ENCODE assay signal across 1 cellular context in genomic region chr10:97081621-97082235, GRCh38.
TF ChIP-seq lines count a peak whose summit lies in the region.

No MANE protein-coding gene starts in this region.

TF ChIP-seq in HepG2, 621 proteins besides CTCF, POLR2A, EP300 and RAD21 (continued from another document and continues in another):
- TF ChIP-seq THAP9 (CRISPR knock-in tag; IDR thresholded peaks at IDR 0.05; ENCODE audit: borderline replicate concordance) (0 out of 2 replicates have a peak, but pooled peaks have one; percentile 29), AGO1 (IDR thresholded peaks at IDR 0.05; ENCODE audit: low read depth, low read length, poor library complexity, severe bottlenecking) (no peak), MIER3 (CRISPR knock-in tag; IDR thresholded peaks at IDR 0.05; ENCODE audit: borderline replicate concordance) (peak; percentile 85; the same call in 1 of the 2 replicates), HBP1 (CRISPR knock-in tag; IDR thresholded peaks at IDR 0.05; ENCODE audit: low read depth) (peak; percentile 98), CCDC6 (CRISPR knock-in tag; IDR thresholded peaks at IDR 0.05) (peak; percentile 84), TSC22D2 (CRISPR knock-in tag; IDR thresholded peaks at IDR 0.05; ENCODE audit: borderline replicate concordance) (peak; percentile 99), ZNF431 (CRISPR knock-in tag; IDR thresholded peaks at IDR 0.05; ENCODE audit: borderline replicate concordance, low read depth) (peak; percentile 90), SMC3 (IDR thresholded peaks at IDR 0.05; ENCODE audit: low read length) (peak; percentile 96), HDAC1 (CRISPR knock-in tag; IDR thresholded peaks at IDR 0.05) (0 out of 2 replicates have a peak, but pooled peaks have one; percentile 17), ZNF501 (CRISPR knock-in tag; IDR thresholded peaks at IDR 0.05) (peak; percentile 68), HMG20A (CRISPR knock-in tag; IDR thresholded peaks at IDR 0.05; ENCODE audit: borderline replicate concordance) (peak; percentile 53; the same call in 1 of the 2 replicates), ZNF773 (CRISPR knock-in tag; IDR thresholded peaks at IDR 0.05; ENCODE audit: borderline replicate concordance) (peak; percentile 99), HIVEP1 (CRISPR knock-in tag; IDR thresholded peaks at IDR 0.05) (no peak), ZKSCAN8 (CRISPR knock-in tag; IDR thresholded peaks at IDR 0.05; ENCODE audit: borderline replicate concordance) (peak; percentile 66; the same call in 1 of the 2 replicates), PATZ1 (CRISPR knock-in tag; IDR thresholded peaks at IDR 0.05) (peak; percentile 69), ZNF776 (CRISPR knock-in tag; IDR thresholded peaks at IDR 0.05) (no peak), NFE2L1 (CRISPR knock-in tag; IDR thresholded peaks at IDR 0.05; ENCODE audit: borderline replicate concordance) (0 out of 2 replicates have a peak, but pooled peaks have one; percentile 24), AKAP8 (CRISPR knock-in tag; IDR thresholded peaks at IDR 0.05) (no peak), MTF1 (CRISPR knock-in tag; IDR thresholded peaks at IDR 0.05) (peak; percentile 94), POLR2AphosphoS5 (IDR thresholded peaks at IDR 0.05; ENCODE audit: low read depth, low read length) (no peak), ARNT (IDR thresholded peaks at IDR 0.05) (no peak), ZNF784 (CRISPR knock-in tag; IDR thresholded peaks at IDR 0.05; ENCODE audit: borderline replicate concordance) (peak; percentile 65; the same call in 1 of the 2 replicates), MXD3 (CRISPR knock-in tag; IDR thresholded peaks at IDR 0.05) (peak; percentile 98), ZFP91 (CRISPR knock-in tag; IDR thresholded peaks at IDR 0.05; ENCODE audit: borderline replicate concordance) (no peak), SRF (IDR thresholded peaks at IDR 0.05; ENCODE audit: low read depth, low read length) (no peak), RERE (CRISPR knock-in tag; IDR thresholded peaks at IDR 0.05; ENCODE audit: low read depth) (0 out of 2 replicates have a peak, but pooled peaks have one; percentile 26), HDAC2 (CRISPR knock-in tag; IDR thresholded peaks at IDR 0.05) (peak; percentile 91), MAFK (conservative IDR thresholded peaks at IDR 0.05 in 1 of 2, IDR thresholded peaks at IDR 0.05 in 1 of 2; ENCODE audit: low read length in 2 of 2) (no peak), IKZF1 (IDR thresholded peaks at IDR 0.05) (no peak), ZSCAN29 (CRISPR knock-in tag; conservative IDR thresholded peaks at IDR 0.05) (no peak), ZNF280D (CRISPR knock-in tag; IDR thresholded peaks at IDR 0.05) (peak; percentile 88), RNF219 (CRISPR knock-in tag; IDR thresholded peaks at IDR 0.05) (0 out of 2 replicates have a peak, but pooled peaks have one; percentile 41), ZFAT (CRISPR knock-in tag; conservative IDR thresholded peaks at IDR 0.05) (0 out of 2 replicates have a peak, but pooled peaks have one; percentile 88), RELA (CRISPR knock-in tag; IDR thresholded peaks at IDR 0.05) (0 out of 2 replicates have a peak, but pooled peaks have one; percentile 66), ZFY (CRISPR knock-in tag; IDR thresholded peaks at IDR 0.05) (peak; percentile 62), CBX2 (IDR thresholded peaks at IDR 0.05; ENCODE audit: low read depth, low read length) (no peak), CBX2 (CRISPR knock-in tag; IDR thresholded peaks at IDR 0.05; ENCODE audit: low read depth) (no peak), PLSCR1 (CRISPR knock-in tag; IDR thresholded peaks at IDR 0.05; ENCODE audit: borderline replicate concordance) (peak; percentile 87; the same call in 1 of the 2 replicates)
